ENCODE assay signal across 1 cellular context in genomic region chr17:68103148-68103547, GRCh38.
TF ChIP-seq lines count a peak whose summit lies in the region.

No MANE protein-coding gene starts in this region.

TF ChIP-seq in IMR-90, 13 proteins besides CTCF, POLR2A, EP300 and RAD21 (continued from another document):
- no peak for TF ChIP-seq RCOR1 (IDR thresholded peaks at IDR 0.05; ENCODE audit: insufficient replicate concordance, low read length)
- no peak for TF ChIP-seq CEBPB (IDR thresholded peaks at IDR 0.05; ENCODE audit: low read depth, low read length)
- TF ChIP-seq MAZ (IDR thresholded peaks at IDR 0.05; ENCODE audit: borderline replicate concordance, low read depth, low read length), result no peak
